In genomic region chr22:35809816-35810215, GRCh38 we compare ENCODE assay signal across 18 cellular contexts.
DNase-seq lines count a peak whose midpoint lies in the region; ATAC-seq, FAIRE-seq and TF ChIP-seq lines count a peak whose summit lies in the region.
"Had no signal": no experiment of that assay in that cellular context is flagged by ENCODE, and none has a peak within 500 bp of the region (broad histone marks: within the 10 kb centered on the region; RNA-seq: fewer than 3 reads in every experiment).

No MANE protein-coding gene starts in this region.

- no peak overlapping the region for H4K8ac ChIP-seq in H9 (replicated peaks; ENCODE audit: insufficient read length, low read depth, low read length)

- H3K9ac ChIP-seq in H9 (ENCODE audit: extremely low read depth, insufficient read length, low read length) (no peak overlapping the region), liver (ENCODE audit: low read depth in 1 of 2, low read length in 2 of 2) (no peak overlapping the region)
- H3K9ac ChIP-seq: BLaER1 had no signal

- H3K9me3 Mint-ChIP-seq in H9 (no peaks in the 10 kb centered on the region), WTC11 (0 out of 2 replicates have a peak, but pooled peaks cover 3% of the 10 kb centered on the region)

- H2BK12ac ChIP-seq in H9 (ENCODE audit: insufficient read length, low read depth, low read length) = no peak overlapping the region

- H3K18ac ChIP-seq in H9 (ENCODE audit: insufficient read length, low read depth, low read length) = no peak overlapping the region

- CTCF ChIA-PET in WTC11 (lab: Charles Lee) = no interaction called here

- H4K91ac ChIP-seq in H9 (ENCODE audit: insufficient read length, low read depth, low read length) = no peak overlapping the region

- H3K79me1 ChIP-seq in H9 (ENCODE audit: insufficient read depth, low read depth, low read length, poor library complexity, severe bottlenecking) = no peaks in the 10 kb centered on the region

- no peak overlapping the region for H3K23ac ChIP-seq in H9 (ENCODE audit: insufficient read length, low read depth, low read length)

- no peaks in the 10 kb centered on the region for H3K9me3 ChIP-seq in H9 (ENCODE audit: control insufficient read depth, low read depth, low read length)
- peaks cover 0 to 3% (median under 1%) of the 10 kb centered on the region in 4 donors for H3K9me3 ChIP-seq in liver (ENCODE audit: control insufficient read depth in 4 of 4, low read length in 3 of 4)
- H3K9me3 ChIP-seq: HAP-1 had no signal

- H4K20me1 ChIP-seq in H9 (ENCODE audit: control insufficient read depth, insufficient read depth, insufficient read length) = no peaks in the 10 kb centered on the region
- H4K20me1 ChIP-seq: BLaER1 had no signal

- no CpG with 5 or more reads among the region's 9 CpGs for WGBS in H9 (ENCODE audit: extremely low coverage, insufficient read length, low lambda C conversion rate)
- WGBS in liver = 74% methylated on average over 9 of the region's 9 CpGs

- no peak for DNase-seq in H9
- DNase-seq in WTC11 (ENCODE audit: low spot score) = no peak
- DNase-seq in urothelium cell line (ENCODE audit: low spot score) = no peak
- DNase-seq in activated gamma-delta T cell (lab: John Stamatoyannopoulos, UW) = no peak
- no peak for DNase-seq in NCI-H2196 treated with DMSO at 0.1 percent for 48 hours (lab: John Stamatoyannopoulos, UW; ENCODE audit: unreplicated experiment)
- DNase-seq: 8988T; Calu3; CD4-positive, alpha-beta memory T cell; DND-41; EL had no signal

- H3K36me3 ChIP-seq in liver (ENCODE audit: control insufficient read depth in 4 of 4, insufficient read depth in 3 of 4, low read depth in 1 of 4, low read length in 3 of 4) = peaks cover 0 to 7% (median 2%) of the 10 kb centered on the region in 4 donors
- H3K36me3 ChIP-seq: BLaER1 had no signal

- no peak overlapping the region for H3T11ph ChIP-seq in H9 (ENCODE audit: low read length)

- no peaks in the 10 kb centered on the region for H3K4me1 ChIP-seq in H9 (ENCODE audit: insufficient read depth, low read length)
- peaks cover 0 to 10% (median 4%) of the 10 kb centered on the region in 4 donors for H3K4me1 ChIP-seq in liver (ENCODE audit: control insufficient read depth in 4 of 4, insufficient read depth in 4 of 4, low read length in 3 of 4)
- H3K4me1 ChIP-seq: BLaER1, HAP-1 had no signal

- H3K27ac Mint-ChIP-seq in H9 = peak overlapping the region in 2 of 3 experiments; percentile 41; a peak in 2 of 7 replicates
- H3K27ac Mint-ChIP-seq in WTC11 = peak overlapping the region; percentile 20; the same call in 1 of the 2 replicates
- H3K27ac Mint-ChIP-seq: CD14-positive monocyte; CD4-positive, alpha-beta memory T cell had no signal

- TF ChIP-seq RAD21 in liver (IDR thresholded peaks at IDR 0.05) = peak in 1 of 2 donors; percentile 13

- no peaks in the 10 kb centered on the region for H3K27me3 Mint-ChIP-seq in H9 (ENCODE audit: low read depth)
- no peaks in the 10 kb centered on the region for H3K27me3 Mint-ChIP-seq in WTC11 (ENCODE audit: low read depth)

- H3K4me2 ChIP-seq in H9 (ENCODE audit: insufficient read depth, insufficient read length, low read length) = no peak overlapping the region
- H3K4me2 ChIP-seq: BLaER1 had no signal

- H3K36me3 Mint-ChIP-seq in H9 (ENCODE audit: insufficient read depth in 1 of 3, low read depth in 3 of 3) = peaks cover 23 to 39% (median 27%) of the 10 kb centered on the region in 3 experiments; a peak in 6 of 7 replicates
- peaks cover 21% of the 10 kb centered on the region for H3K36me3 Mint-ChIP-seq in WTC11
- H3K36me3 Mint-ChIP-seq: CD14-positive monocyte; CD4-positive, alpha-beta memory T cell had no signal

- H3K56ac ChIP-seq in H9 (ENCODE audit: insufficient read length, low read depth, low read length) = no peak overlapping the region

- H2BK5ac ChIP-seq in H9 (ENCODE audit: insufficient read length, low read length) = no peak overlapping the region

- no peak overlapping the region for H4K5ac ChIP-seq in H9 (ENCODE audit: insufficient read length, low read depth, low read length)

- ATAC-seq in WTC11 = no peak
- ATAC-seq in HG03045 (IDR thresholded peaks at IDR 0.05; ENCODE audit: unreplicated experiment) = no peak
- ATAC-seq: GM12878 had no signal

- H3K4ac ChIP-seq in H9 (ENCODE audit: low read depth, low read length) = no peak overlapping the region

- POLR2A ChIA-PET in WTC11 (lab: Charles Lee) = no interaction called here

- H3K4me3 Mint-ChIP-seq in H9 (no peak overlapping the region), WTC11 (no peak overlapping the region)
- H3K4me3 Mint-ChIP-seq: CD14-positive monocyte; CD4-positive, alpha-beta memory T cell had no signal

- no peak overlapping the region for H3K4me3 ChIP-seq in liver (ENCODE audit: low read depth in 1 of 3, low read length in 3 of 3)
- H3K4me3 ChIP-seq: BLaER1, GM12878, HAP-1 had no signal

- H2AK5ac ChIP-seq in H9 (ENCODE audit: insufficient read length, low read length) = no peak overlapping the region

- H2AFZ ChIP-seq in H9 (ENCODE audit: low read length) = no peak overlapping the region

- H3K27me3 ChIP-seq in H9 (ENCODE audit: insufficient read depth, low read length) = no peaks in the 10 kb centered on the region
- no peaks in the 10 kb centered on the region for H3K27me3 ChIP-seq in liver (ENCODE audit: control insufficient read depth in 4 of 4, insufficient read depth in 4 of 4, low read length in 3 of 4)
- H3K27me3 ChIP-seq: BLaER1 had no signal

- TF ChIP-seq CTCF in H9 (conservative IDR thresholded peaks at IDR 0.05) (no peak), WTC11 (IDR thresholded peaks at IDR 0.05) (no peak), liver (IDR thresholded peaks at IDR 0.05; ENCODE audit: low read depth, low read length, missing input control) (no peak)

- H2BK120ac ChIP-seq in H9 (ENCODE audit: low read depth, low read length, poor library complexity, severe bottlenecking) = no peak overlapping the region

- no peak overlapping the region for H2BK20ac ChIP-seq in H9 (ENCODE audit: low read depth, low read length, poor library complexity, severe bottlenecking)

- H3K27ac ChIP-seq in H9 (ENCODE audit: insufficient read length, low read depth, low read length) (no peak overlapping the region), liver (ENCODE audit: low read depth in 1 of 2, low read length in 2 of 2) (peak overlapping the region; percentile 82)
- H3K27ac ChIP-seq: BLaER1, HL-60 had no signal

- peak; percentile 58 for FAIRE-seq in urothelium cell line (lab: Jason Lieb, UNC)
- FAIRE-seq: GM12878, H1 had no signal

- H3K4me1 Mint-ChIP-seq in H9 = peaks cover 0 to 7% of the 10 kb centered on the region in 2 experiments; a peak in 1 of 4 replicates
- peaks cover 9% of the 10 kb centered on the region for H3K4me1 Mint-ChIP-seq in WTC11
- H3K4me1 Mint-ChIP-seq: CD14-positive monocyte; CD4-positive, alpha-beta memory T cell had no signal

- no peak overlapping the region for H3K14ac ChIP-seq in H9 (ENCODE audit: insufficient read depth, low read length)

- H3K23me2 ChIP-seq in H9 (ENCODE audit: insufficient read length, low read depth, low read length, poor library complexity, severe bottlenecking) = no peaks in the 10 kb centered on the region

- no peaks in the 10 kb centered on the region; the same call in 1 of the 2 replicates for H3K79me2 ChIP-seq in H9 (ENCODE audit: insufficient read depth, low read length)

- no peak overlapping the region for H2BK15ac ChIP-seq in H9 (ENCODE audit: low read depth, low read length)

TF ChIP-seq in WTC11, 78 proteins besides CTCF, POLR2A, EP300 and RAD21:
- TF ChIP-seq KAT7 (CRISPR knock-in tag; IDR thresholded peaks at IDR 0.05; ENCODE audit: borderline replicate concordance) (no peak), GABPB1 (CRISPR knock-in tag; IDR thresholded peaks at IDR 0.05) (0 out of 2 replicates have a peak, but pooled peaks have one; percentile 43)

TF ChIP-seq in liver, 16 proteins besides CTCF, POLR2A, EP300 and RAD21:
- no peak for TF ChIP-seq ZBTB33 (IDR thresholded peaks at IDR 0.05)
- no peak for TF ChIP-seq FOXA2 (IDR thresholded peaks at IDR 0.05)
- no peak for TF ChIP-seq NR2F2 (IDR thresholded peaks at IDR 0.05)
- TF ChIP-seq ATF3 (IDR thresholded peaks at IDR 0.05) = peak; percentile 61
- peak in 1 of 2 donors; percentile 19 for TF ChIP-seq RXRA (IDR thresholded peaks at IDR 0.05)
- TF ChIP-seq TAF1 (conservative IDR thresholded peaks at IDR 0.05) = no peak
- TF ChIP-seq HNF4A (conservative IDR thresholded peaks at IDR 0.05) = peak; percentile 44 to 57
TF ChIP-seq in liver: peak in this region for 3.
